Comparison of ENCODE assay signal across 1 cellular context in genomic region chr2:237923507-237924163, GRCh38.
TF ChIP-seq lines count a peak whose summit lies in the region.

No MANE protein-coding gene starts in this region.

TF ChIP-seq in HepG2, 621 proteins besides CTCF, POLR2A, EP300 and RAD21 (continued from another document and continues in another):
- TF ChIP-seq PREB (CRISPR knock-in tag; IDR thresholded peaks at IDR 0.05) (no peak), ZFP62 (CRISPR knock-in tag; IDR thresholded peaks at IDR 0.05) (no peak), POLR2G (IDR thresholded peaks at IDR 0.05; ENCODE audit: low read depth, low read length) (no peak), YY1 (IDR thresholded peaks at IDR 0.05; ENCODE audit: insufficient read depth, insufficient replicate concordance, low read depth, low read length) (peak; percentile 86), HHEX (CRISPR knock-in tag; IDR thresholded peaks at IDR 0.05) (no peak), RCOR2 (CRISPR knock-in tag; IDR thresholded peaks at IDR 0.05) (no peak), DMTF1 (CRISPR knock-in tag; IDR thresholded peaks at IDR 0.05) (no peak), RELA (CRISPR knock-in tag; IDR thresholded peaks at IDR 0.05) (no peak), ZMYM2 (CRISPR knock-in tag; IDR thresholded peaks at IDR 0.05) (no peak), ZNF124 (CRISPR knock-in tag; IDR thresholded peaks at IDR 0.05) (no peak), PRDM10 (CRISPR knock-in tag; IDR thresholded peaks at IDR 0.05; ENCODE audit: low read depth) (no peak), MAFF (IDR thresholded peaks at IDR 0.05; ENCODE audit: low read depth, low read length) (no peak), GRHL1 (CRISPR knock-in tag; conservative IDR thresholded peaks at IDR 0.05) (no peak), LCORL (IDR thresholded peaks at IDR 0.05) (no peak), LCORL (CRISPR knock-in tag; IDR thresholded peaks at IDR 0.05) (0 out of 2 replicates have a peak, but pooled peaks have one; percentile 55), YEATS2 (CRISPR knock-in tag; IDR thresholded peaks at IDR 0.05; ENCODE audit: borderline replicate concordance) (no peak), ZNF878 (CRISPR knock-in tag; IDR thresholded peaks at IDR 0.05) (no peak), ZNF503 (CRISPR knock-in tag; IDR thresholded peaks at IDR 0.05) (no peak), FOSL2 (CRISPR knock-in tag; IDR thresholded peaks at IDR 0.05) (peak; percentile 18; the same call in 1 of the 2 replicates), ZNF576 (CRISPR knock-in tag; IDR thresholded peaks at IDR 0.05) (no peak), HNRNPL (IDR thresholded peaks at IDR 0.05; ENCODE audit: low read depth, low read length) (0 out of 2 replicates have a peak, but pooled peaks have one; percentile 19), KLF9 (CRISPR knock-in tag; IDR thresholded peaks at IDR 0.05; ENCODE audit: low read depth) (no peak), TIGD3 (CRISPR knock-in tag; IDR thresholded peaks at IDR 0.05; ENCODE audit: borderline replicate concordance) (no peak), HES4 (CRISPR knock-in tag; IDR thresholded peaks at IDR 0.05; ENCODE audit: borderline replicate concordance) (no peak), AGO2 (optimal IDR thresholded peaks at IDR 0.05; ENCODE audit: low read depth, low read length) (peak; percentile 24), CREB3 (CRISPR knock-in tag; IDR thresholded peaks at IDR 0.05) (no peak), ZNF570 (CRISPR knock-in tag; IDR thresholded peaks at IDR 0.05; ENCODE audit: borderline replicate concordance) (no peak), PAXIP1 (CRISPR knock-in tag; conservative IDR thresholded peaks at IDR 0.05) (no peak), MZF1 (CRISPR knock-in tag; IDR thresholded peaks at IDR 0.05; ENCODE audit: borderline replicate concordance) (no peak), ZNF790 (CRISPR knock-in tag; IDR thresholded peaks at IDR 0.05; ENCODE audit: borderline replicate concordance) (no peak), ERF (CRISPR knock-in tag; IDR thresholded peaks at IDR 0.05) (no peak), TBX2 (CRISPR knock-in tag; IDR thresholded peaks at IDR 0.05; ENCODE audit: borderline replicate concordance) (peak; percentile 51; the same call in 1 of the 2 replicates), ZNF746 (CRISPR knock-in tag; IDR thresholded peaks at IDR 0.05) (no peak), ZNF432 (CRISPR knock-in tag; IDR thresholded peaks at IDR 0.05; ENCODE audit: borderline replicate concordance) (no peak), MNT (IDR thresholded peaks at IDR 0.05) (peak; percentile 71), ZNF431 (CRISPR knock-in tag; IDR thresholded peaks at IDR 0.05; ENCODE audit: borderline replicate concordance, low read depth) (no peak), REL (CRISPR knock-in tag; conservative IDR thresholded peaks at IDR 0.05) (no peak), ZFP91 (CRISPR knock-in tag; IDR thresholded peaks at IDR 0.05; ENCODE audit: borderline replicate concordance) (peak; percentile 63; the same call in 1 of the 2 replicates), ZNF441 (CRISPR knock-in tag; IDR thresholded peaks at IDR 0.05; ENCODE audit: borderline replicate concordance) (0 out of 2 replicates have a peak, but pooled peaks have one; percentile 27), ZNF83 (CRISPR knock-in tag; IDR thresholded peaks at IDR 0.05; ENCODE audit: borderline replicate concordance) (0 out of 2 replicates have a peak, but pooled peaks have one; percentile 37), ZNF543 (CRISPR knock-in tag; IDR thresholded peaks at IDR 0.05) (no peak)
